In genomic region chr20:49288784-49289696, GRCh38 we compare ENCODE assay signal across 10 cellular contexts. TPM values are rescaled to one million over a fixed set of nuclear protein-coding genes. Genes with fewer than 3 reads are reported as not detected.
DNase-seq lines count a peak whose midpoint lies in the region; ATAC-seq, FAIRE-seq and TF ChIP-seq lines count a peak whose summit lies in the region.
"Had no signal": no experiment of that assay in that cellular context is flagged by ENCODE, and none has a peak within 500 bp of the region (broad histone marks: within the 10 kb centered on the region; RNA-seq: fewer than 3 reads in every experiment).

No MANE protein-coding gene starts in this region.

- peaks cover 6% of the 10 kb centered on the region; the same call in 1 of the 2 replicates for H3K79me2 ChIP-seq in Karpas-422 (ENCODE audit: low read length)
- H3K79me2 ChIP-seq in astrocyte (ENCODE audit: insufficient read depth, low read length), result peaks cover 40% of the 10 kb centered on the region

- peak overlapping the region; percentile 90 for H3K27ac Mint-ChIP-seq in astrocyte (ENCODE audit: unreplicated experiment)

- no peak for FAIRE-seq in astrocyte (lab: Jason Lieb, UNC)

- DNase-seq in NCI-H2196 (lab: John Stamatoyannopoulos, UW; ENCODE audit: unreplicated experiment) (peak; percentile 39), NCI-H2196 treated with DMSO at 0.1 percent for 48 hours (lab: John Stamatoyannopoulos, UW; ENCODE audit: unreplicated experiment) (no peak), Karpas-422 (no peak), astrocyte (ENCODE audit: low read depth) (no peak)
- DNase-seq in stimulated activated naive CD4-positive, alpha-beta T cell treated with Interleukin-2 at 50 U/mL for 16 hours (lab: John Stamatoyannopoulos, UW), result no peak
- DNase-seq: ACHN, NCI-H2171 had no signal

- H3K4me2 ChIP-seq in Karpas-422 (ENCODE audit: low read depth, low read length, poor library complexity, severe bottlenecking) (peak overlapping the region; percentile 31), astrocyte (ENCODE audit: low read length) (peak overlapping the region; percentile 91)

- peaks cover 50% of the 10 kb centered on the region for H4K20me1 ChIP-seq in Karpas-422 (ENCODE audit: insufficient read depth, low read depth, low read length)
- peaks cover 91% of the 10 kb centered on the region for H4K20me1 ChIP-seq in astrocyte (ENCODE audit: insufficient read depth, low read length)

- H3K36me3 Mint-ChIP-seq in astrocyte (ENCODE audit: low read depth, unreplicated experiment), result peaks cover 45% of the 10 kb centered on the region

- ATAC-seq in GM19455 (IDR thresholded peaks at IDR 0.05; ENCODE audit: unreplicated experiment) (no peak), GM18502 (IDR thresholded peaks at IDR 0.05; ENCODE audit: poor library complexity, unreplicated experiment) (no peak)

- TF ChIP-seq CTCF in astrocyte (IDR thresholded peaks at IDR 0.05; ENCODE audit: insufficient read depth, low read depth, low read length), result no peak

- H3K9me3 Mint-ChIP-seq in astrocyte (ENCODE audit: unreplicated experiment), result peaks cover 6% of the 10 kb centered on the region

- H3K4me1 ChIP-seq in Karpas-422 (ENCODE audit: low read length), result peaks cover 64% of the 10 kb centered on the region
- H3K4me1 ChIP-seq in astrocyte (ENCODE audit: insufficient read depth, low read length), result peaks cover 35% of the 10 kb centered on the region
- H3K4me1 ChIP-seq in mucosa of rectum (ENCODE audit: control insufficient read depth in 2 of 2, insufficient read depth in 2 of 2, low read length in 2 of 2), result peaks cover 5 to 7% of the 10 kb centered on the region in 2 donors

- H3K27me3 ChIP-seq in Karpas-422 (ENCODE audit: low read length) (no peaks in the 10 kb centered on the region), astrocyte (ENCODE audit: insufficient read depth, low read length) (no peaks in the 10 kb centered on the region), mucosa of rectum (ENCODE audit: control insufficient read depth in 2 of 2, insufficient read depth in 2 of 2, low read length in 2 of 2) (no peaks in the 10 kb centered on the region)

- H3K4me3 Mint-ChIP-seq in astrocyte (ENCODE audit: unreplicated experiment), result peak overlapping the region; percentile 99

- H3K4me1 Mint-ChIP-seq in astrocyte (ENCODE audit: low read depth, unreplicated experiment), result peaks cover 61% of the 10 kb centered on the region

- no peak overlapping the region for H3K9ac ChIP-seq in Karpas-422 (ENCODE audit: low read length)
- no peak overlapping the region for H3K9ac ChIP-seq in astrocyte (ENCODE audit: low read length)
- peak overlapping the region in 1 of 2 donors; percentile 35 for H3K9ac ChIP-seq in mucosa of rectum (ENCODE audit: low read depth in 1 of 2, low read length in 2 of 2)

- H3K36me3 ChIP-seq in Karpas-422 (ENCODE audit: insufficient read depth, low read length), result peaks cover 61% of the 10 kb centered on the region
- H3K36me3 ChIP-seq in astrocyte (ENCODE audit: insufficient read depth, low read length), result peaks cover 75% of the 10 kb centered on the region
- H3K36me3 ChIP-seq in mucosa of rectum (ENCODE audit: control insufficient read depth in 2 of 2, insufficient read depth in 2 of 2, low read length in 2 of 2), result peaks cover 58 to 76% of the 10 kb centered on the region in 2 donors

- no peaks in the 10 kb centered on the region for H3K27me3 Mint-ChIP-seq in astrocyte (ENCODE audit: low read depth, unreplicated experiment)

- H3K9me3 ChIP-seq in Karpas-422 (ENCODE audit: low read length) (peaks cover 14% of the 10 kb centered on the region), astrocyte (ENCODE audit: insufficient read depth, low read depth, low read length) (peaks cover 13% of the 10 kb centered on the region), mucosa of rectum (ENCODE audit: control insufficient read depth in 2 of 2, low read length in 2 of 2) (peaks cover 24 to 28% of the 10 kb centered on the region in 2 donors)

- no peak overlapping the region for H3K4me3 ChIP-seq in Karpas-422 (ENCODE audit: low read length)
- no peak overlapping the region for H3K4me3 ChIP-seq in astrocyte (ENCODE audit: insufficient read depth, low read depth, low read length)
- H3K4me3 ChIP-seq in mucosa of rectum (ENCODE audit: low read length in 2 of 2), result peak overlapping the region in 1 of 2 donors; percentile 10

- no peaks in the 10 kb centered on the region for H3K9me2 ChIP-seq in Karpas-422 (replicated peaks; ENCODE audit: insufficient read depth, low read length)

- H2AFZ ChIP-seq in Karpas-422 (ENCODE audit: low read length) (no peak overlapping the region), astrocyte (ENCODE audit: low read depth, low read length) (no peak overlapping the region)

- H3K27ac ChIP-seq in Karpas-422 (ENCODE audit: low read length), result peak overlapping the region; percentile 67
- peak overlapping the region; percentile 40 for H3K27ac ChIP-seq in astrocyte (ENCODE audit: low read depth, low read length)
- peak overlapping the region; percentile 34 to 86 for H3K27ac ChIP-seq in mucosa of rectum (ENCODE audit: low read depth in 2 of 2, low read length in 2 of 2)

RNA-seq across cellular contexts. Expression of gene ZNFX1, which starts 11.2 kb away (rescaled TPM):
- total RNA-seq in Karpas-422 (2014; rRNA removed; shearing (Covaris generic); ENCODE audit: low replicate concordance), result 21.7 and 22.2 TPM in 2 replicates
- total RNA-seq in astrocyte, result 77.0 and 77.4 TPM in 2 replicates
